ENCODE assay signal across 1 cellular context in the genomic region with DNA sequence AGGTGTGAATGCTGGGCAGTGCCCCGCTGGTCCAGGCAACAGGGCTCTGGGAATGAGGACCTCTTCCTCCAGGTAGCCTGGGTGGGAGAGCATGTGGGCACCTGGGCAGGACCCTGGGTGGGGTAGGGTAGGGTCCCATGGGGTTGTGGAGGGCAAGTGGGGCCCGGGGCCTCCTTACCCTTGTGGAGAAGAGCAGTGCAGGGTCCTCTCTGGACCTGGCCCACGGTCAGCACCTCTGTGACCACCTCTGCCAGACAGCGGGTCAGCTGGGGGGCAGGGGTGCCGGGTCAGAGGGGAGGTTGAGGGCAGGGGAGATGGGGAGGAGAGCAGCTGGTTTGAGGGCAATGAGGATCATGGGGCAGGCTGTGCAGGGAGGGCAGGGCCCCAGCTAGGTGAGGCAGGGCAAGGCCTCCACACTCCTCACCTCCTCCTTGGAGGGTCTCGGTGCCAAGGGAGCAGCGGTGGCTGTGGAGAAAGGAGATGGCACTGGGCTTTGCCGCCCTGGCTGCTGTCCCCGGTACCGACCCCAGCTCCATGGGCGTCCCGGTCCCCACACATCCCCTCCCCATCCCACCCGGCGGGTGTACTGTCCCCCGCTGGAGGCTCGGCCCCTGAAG.
TF ChIP-seq lines count a peak whose summit lies in the region.

No MANE protein-coding gene starts in this region.

TF ChIP-seq in K562, 482 proteins besides CTCF, POLR2A, EP300 and RAD21:
- no peak for TF ChIP-seq LEF1 (IDR thresholded peaks at IDR 0.05)
- TF ChIP-seq PCBP1 (IDR thresholded peaks at IDR 0.05; ENCODE audit: low read depth, low read length, poor library complexity, severe bottlenecking) = peak; percentile 21
- TF ChIP-seq, protein P1, sequence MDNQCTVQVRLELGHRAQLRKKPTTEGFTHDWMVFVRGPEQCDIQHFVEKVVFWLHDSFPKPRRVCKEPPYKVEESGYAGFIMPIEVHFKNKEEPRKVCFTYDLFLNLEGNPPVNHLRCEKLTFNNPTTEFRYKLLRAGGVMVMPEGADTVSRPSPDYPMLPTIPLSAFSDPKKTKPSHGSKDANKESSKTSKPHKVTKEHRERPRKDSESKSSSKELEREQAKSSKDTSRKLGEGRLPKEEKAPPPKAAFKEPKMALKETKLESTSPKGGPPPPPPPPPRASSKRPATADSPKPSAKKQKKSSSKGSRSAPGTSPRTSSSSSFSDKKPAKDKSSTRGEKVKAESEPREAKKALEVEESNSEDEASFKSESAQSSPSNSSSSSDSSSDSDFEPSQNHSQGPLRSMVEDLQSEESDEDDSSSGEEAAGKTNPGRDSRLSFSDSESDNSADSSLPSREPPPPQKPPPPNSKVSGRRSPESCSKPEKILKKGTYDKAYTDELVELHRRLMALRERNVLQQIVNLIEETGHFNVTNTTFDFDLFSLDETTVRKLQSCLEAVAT (IDR thresholded peaks at IDR 0.05) = no peak
- TF ChIP-seq HMG20B (CRISPR knock-in tag; IDR thresholded peaks at IDR 0.05) = no peak
- TF ChIP-seq NR4A1 (CRISPR knock-in tag; IDR thresholded peaks at IDR 0.05) = no peak
- no peak for TF ChIP-seq NR4A1 (tag; IDR thresholded peaks at IDR 0.05)
- TF ChIP-seq, protein P2, sequence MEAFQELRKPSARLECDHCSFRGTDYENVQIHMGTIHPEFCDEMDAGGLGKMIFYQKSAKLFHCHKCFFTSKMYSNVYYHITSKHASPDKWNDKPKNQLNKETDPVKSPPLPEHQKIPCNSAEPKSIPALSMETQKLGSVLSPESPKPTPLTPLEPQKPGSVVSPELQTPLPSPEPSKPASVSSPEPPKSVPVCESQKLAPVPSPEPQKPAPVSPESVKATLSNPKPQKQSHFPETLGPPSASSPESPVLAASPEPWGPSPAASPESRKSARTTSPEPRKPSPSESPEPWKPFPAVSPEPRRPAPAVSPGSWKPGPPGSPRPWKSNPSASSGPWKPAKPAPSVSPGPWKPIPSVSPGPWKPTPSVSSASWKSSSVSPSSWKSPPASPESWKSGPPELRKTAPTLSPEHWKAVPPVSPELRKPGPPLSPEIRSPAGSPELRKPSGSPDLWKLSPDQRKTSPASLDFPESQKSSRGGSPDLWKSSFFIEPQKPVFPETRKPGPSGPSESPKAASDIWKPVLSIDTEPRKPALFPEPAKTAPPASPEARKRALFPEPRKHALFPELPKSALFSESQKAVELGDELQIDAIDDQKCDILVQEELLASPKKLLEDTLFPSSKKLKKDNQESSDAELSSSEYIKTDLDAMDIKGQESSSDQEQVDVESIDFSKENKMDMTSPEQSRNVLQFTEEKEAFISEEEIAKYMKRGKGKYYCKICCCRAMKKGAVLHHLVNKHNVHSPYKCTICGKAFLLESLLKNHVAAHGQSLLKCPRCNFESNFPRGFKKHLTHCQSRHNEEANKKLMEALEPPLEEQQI (IDR thresholded peaks at IDR 0.05) = no peak
- TF ChIP-seq, protein P3, sequence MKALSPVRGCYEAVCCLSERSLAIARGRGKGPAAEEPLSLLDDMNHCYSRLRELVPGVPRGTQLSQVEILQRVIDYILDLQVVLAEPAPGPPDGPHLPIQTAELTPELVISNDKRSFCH (CRISPR knock-in tag; IDR thresholded peaks at IDR 0.05) = no peak
- TF ChIP-seq, protein P3 (tag; IDR thresholded peaks at IDR 0.05) = no peak
